In the genomic region with DNA sequence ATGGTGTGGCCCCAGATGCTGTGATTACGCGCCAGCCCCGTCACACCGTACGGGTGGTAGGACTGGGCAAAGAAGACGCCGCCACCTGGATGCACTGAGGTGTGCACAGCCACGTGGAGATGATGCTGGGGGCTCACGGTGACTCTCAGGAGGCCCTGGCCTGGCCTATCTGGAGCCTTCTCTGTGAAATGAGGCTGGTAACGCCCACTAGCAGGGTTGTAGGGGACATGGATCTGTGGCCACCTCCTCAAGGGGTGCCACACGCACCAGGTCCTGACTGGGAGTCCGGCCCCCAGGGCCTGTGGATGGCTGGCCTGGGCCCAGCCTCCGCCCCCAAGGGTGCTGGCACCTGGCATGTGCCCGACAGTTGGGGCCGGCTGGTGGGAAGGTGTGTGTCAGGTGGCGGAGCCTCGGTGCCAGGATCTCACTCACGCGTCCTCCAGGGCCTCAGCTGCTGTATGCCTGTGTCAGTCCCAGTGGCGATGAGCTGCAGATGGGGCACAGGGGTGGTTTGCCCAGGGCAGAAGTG, we compare ENCODE assay signal across 1 cellular context.
TF ChIP-seq lines count a peak whose summit lies in the region.

No MANE protein-coding gene starts in this region.

TF ChIP-seq in GM12878, 131 proteins besides CTCF, POLR2A, EP300 and RAD21 (continued from another document):
- TF ChIP-seq RBBP5 (conservative IDR thresholded peaks at IDR 0.05) (no peak), ETV6 (conservative IDR thresholded peaks at IDR 0.05 in 1 of 2, IDR thresholded peaks at IDR 0.05 in 1 of 2; ENCODE audit: borderline replicate concordance in 1 of 2, low read depth in 1 of 2) (no peak), DPF2 (IDR thresholded peaks at IDR 0.05) (peak; percentile 14; the same call in 1 of the 2 replicates), WRNIP1 (IDR thresholded peaks at IDR 0.05; ENCODE audit: borderline replicate concordance, low read depth, low read length) (no peak), SREBF1 (IDR thresholded peaks at IDR 0.05; ENCODE audit: low read length) (no peak), STAT3 (IDR thresholded peaks at IDR 0.05; ENCODE audit: low read depth, low read length) (no peak), NKRF (conservative IDR thresholded peaks at IDR 0.05) (no peak), ZNF384 (IDR thresholded peaks at IDR 0.05; ENCODE audit: borderline replicate concordance, low read depth, low read length) (no peak), MEF2A (IDR thresholded peaks at IDR 0.05; ENCODE audit: insufficient read depth, low read depth, low read length) (no peak), E4F1 (IDR thresholded peaks at IDR 0.05; ENCODE audit: borderline replicate concordance, partially characterized antibody) (no peak), BHLHE40 (IDR thresholded peaks at IDR 0.05; ENCODE audit: borderline replicate concordance in 1 of 2, low read depth in 2 of 2, low read length in 1 of 2) (peak in 1 of 2 experiments; percentile 45; a peak in 1 of 4 replicates), CREM (IDR thresholded peaks at IDR 0.05; ENCODE audit: low read depth) (no peak), PRDM15 (CRISPR knock-in tag; IDR thresholded peaks at IDR 0.05) (0 out of 2 replicates have a peak, but pooled peaks have one; percentile 2), ZNF274 (IDR thresholded peaks at IDR 0.05; ENCODE audit: insufficient read depth, insufficient read length) (no peak), FOXM1 (IDR thresholded peaks at IDR 0.05; ENCODE audit: low read depth, low read length) (no peak), NFIC (IDR thresholded peaks at IDR 0.05; ENCODE audit: low read depth, low read length) (no peak), STAT1 (conservative IDR thresholded peaks at IDR 0.05) (no peak), PBX3 (IDR thresholded peaks at IDR 0.05; ENCODE audit: insufficient replicate concordance, low read depth, low read length) (no peak), RCOR1 (conservative IDR thresholded peaks at IDR 0.05; ENCODE audit: low read depth, low read length) (no peak), CBX5 (IDR thresholded peaks at IDR 0.05; ENCODE audit: low read depth) (no peak), HSF1 (IDR thresholded peaks at IDR 0.05; ENCODE audit: low read depth, low read length) (no peak), NR2C2 (IDR thresholded peaks at IDR 0.05; ENCODE audit: borderline replicate concordance, control insufficient read depth, insufficient read length, low read depth) (no peak), POLR2AphosphoS2 (IDR thresholded peaks at IDR 0.05; ENCODE audit: low read depth, low read length) (peak; percentile 33; the same call in 1 of the 2 replicates), ZSCAN29 (IDR thresholded peaks at IDR 0.05) (no peak), SMC3 (IDR thresholded peaks at IDR 0.05; ENCODE audit: borderline replicate concordance, low read length) (no peak), NR2C1 (IDR thresholded peaks at IDR 0.05) (no peak), TCF3 (IDR thresholded peaks at IDR 0.05; ENCODE audit: borderline replicate concordance, insufficient read depth, low read depth, low read length) (peak; percentile 79), ZNF207 (IDR thresholded peaks at IDR 0.05; ENCODE audit: borderline replicate concordance) (no peak), E2F4 (IDR thresholded peaks at IDR 0.05; ENCODE audit: low read depth, low read length) (no peak)
- TF ChIP-seq, protein P1, sequence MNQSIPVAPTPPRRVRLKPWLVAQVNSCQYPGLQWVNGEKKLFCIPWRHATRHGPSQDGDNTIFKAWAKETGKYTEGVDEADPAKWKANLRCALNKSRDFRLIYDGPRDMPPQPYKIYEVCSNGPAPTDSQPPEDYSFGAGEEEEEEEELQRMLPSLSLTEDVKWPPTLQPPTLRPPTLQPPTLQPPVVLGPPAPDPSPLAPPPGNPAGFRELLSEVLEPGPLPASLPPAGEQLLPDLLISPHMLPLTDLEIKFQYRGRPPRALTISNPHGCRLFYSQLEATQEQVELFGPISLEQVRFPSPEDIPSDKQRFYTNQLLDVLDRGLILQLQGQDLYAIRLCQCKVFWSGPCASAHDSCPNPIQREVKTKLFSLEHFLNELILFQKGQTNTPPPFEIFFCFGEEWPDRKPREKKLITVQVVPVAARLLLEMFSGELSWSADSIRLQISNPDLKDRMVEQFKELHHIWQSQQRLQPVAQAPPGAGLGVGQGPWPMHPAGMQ (IDR thresholded peaks at IDR 0.05; ENCODE audit: borderline replicate concordance) = no peak
- TF ChIP-seq, protein P2, sequence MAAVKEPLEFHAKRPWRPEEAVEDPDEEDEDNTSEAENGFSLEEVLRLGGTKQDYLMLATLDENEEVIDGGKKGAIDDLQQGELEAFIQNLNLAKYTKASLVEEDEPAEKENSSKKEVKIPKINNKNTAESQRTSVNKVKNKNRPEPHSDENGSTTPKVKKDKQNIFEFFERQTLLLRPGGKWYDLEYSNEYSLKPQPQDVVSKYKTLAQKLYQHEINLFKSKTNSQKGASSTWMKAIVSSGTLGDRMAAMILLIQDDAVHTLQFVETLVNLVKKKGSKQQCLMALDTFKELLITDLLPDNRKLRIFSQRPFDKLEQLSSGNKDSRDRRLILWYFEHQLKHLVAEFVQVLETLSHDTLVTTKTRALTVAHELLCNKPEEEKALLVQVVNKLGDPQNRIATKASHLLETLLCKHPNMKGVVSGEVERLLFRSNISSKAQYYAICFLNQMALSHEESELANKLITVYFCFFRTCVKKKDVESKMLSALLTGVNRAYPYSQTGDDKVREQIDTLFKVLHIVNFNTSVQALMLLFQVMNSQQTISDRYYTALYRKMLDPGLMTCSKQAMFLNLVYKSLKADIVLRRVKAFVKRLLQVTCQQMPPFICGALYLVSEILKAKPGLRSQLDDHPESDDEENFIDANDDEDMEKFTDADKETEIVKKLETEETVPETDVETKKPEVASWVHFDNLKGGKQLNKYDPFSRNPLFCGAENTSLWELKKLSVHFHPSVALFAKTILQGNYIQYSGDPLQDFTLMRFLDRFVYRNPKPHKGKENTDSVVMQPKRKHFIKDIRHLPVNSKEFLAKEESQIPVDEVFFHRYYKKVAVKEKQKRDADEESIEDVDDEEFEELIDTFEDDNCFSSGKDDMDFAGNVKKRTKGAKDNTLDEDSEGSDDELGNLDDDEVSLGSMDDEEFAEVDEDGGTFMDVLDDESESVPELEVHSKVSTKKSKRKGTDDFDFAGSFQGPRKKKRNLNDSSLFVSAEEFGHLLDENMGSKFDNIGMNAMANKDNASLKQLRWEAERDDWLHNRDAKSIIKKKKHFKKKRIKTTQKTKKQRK (IDR thresholded peaks at IDR 0.05; ENCODE audit: low read depth, low read length) = no peak
- TF ChIP-seq, protein P3, sequence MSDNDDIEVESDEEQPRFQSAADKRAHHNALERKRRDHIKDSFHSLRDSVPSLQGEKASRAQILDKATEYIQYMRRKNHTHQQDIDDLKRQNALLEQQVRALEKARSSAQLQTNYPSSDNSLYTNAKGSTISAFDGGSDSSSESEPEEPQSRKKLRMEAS (IDR thresholded peaks at IDR 0.05; ENCODE audit: low read depth, low read length) = no peak
TF ChIP-seq in GM12878: peak in this region for 17.
